13 cellular contexts compared by ENCODE assay signal in the genomic region with DNA sequence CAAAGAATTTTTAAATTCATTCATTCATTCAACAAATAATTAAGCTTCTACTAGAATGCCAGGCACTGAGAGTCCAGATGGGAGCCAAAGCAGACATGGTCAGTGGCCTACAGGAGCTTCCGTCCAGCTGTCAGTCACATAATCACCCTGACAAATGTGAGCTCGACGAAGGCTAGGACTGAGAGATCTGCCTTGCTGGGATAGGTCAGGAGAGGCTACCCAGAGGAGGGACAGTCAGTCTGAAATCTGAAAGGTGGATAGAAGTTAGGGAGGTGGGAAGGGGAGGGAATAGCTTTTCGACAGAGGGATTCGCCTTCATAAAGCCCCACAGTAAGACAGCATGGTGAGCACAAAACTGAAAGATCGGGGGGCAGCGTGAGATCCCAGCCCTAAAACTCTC. TPM values are rescaled to one million over a fixed set of nuclear protein-coding genes. Genes with fewer than 3 reads are reported as not detected.
DNase-seq lines count a peak whose midpoint lies in the region; ATAC-seq, FAIRE-seq and TF ChIP-seq lines count a peak whose summit lies in the region.
"Had no signal": no experiment of that assay in that cellular context is flagged by ENCODE, and none has a peak within 500 bp of the region (broad histone marks: within the 10 kb centered on the region; RNA-seq: fewer than 3 reads in every experiment).

No MANE protein-coding gene starts in this region.

- in situ Hi-C loops in K562 (cut with MboI): no loop called here

- BruUV-seq in HCT116 (replicated peaks; lab: Mats Ljungman, UMichigan) (no TSS peak), K562 (replicated peaks; lab: Mats Ljungman, UMichigan) (no TSS peak)

- 69% methylated on average over 7 of the region's 7 CpGs for WGBS in K562 (ENCODE audit: insufficient coverage, low coverage, missing lambda C conversion rate)
- WGBS in right lobe of liver (ENCODE audit: insufficient coverage, low coverage, low lambda C conversion rate, missing lambda C conversion rate): 55% methylated on average over 7 of the region's 7 CpGs

- POLR2A ChIA-PET in HCT116 (lab: Charles Lee) (interaction anchor here (0.6 kb wide), 1 partner anchor 764 kb away, joined by 3 read pairs; no protein-coding TSS in a partner anchor), K562 (lab: Yijun Ruan, JAX) (interaction anchor here (0.7 to 1.1 kb wide), 6 partner anchors 10 to 327 kb away, joined by 3 to 4 read pairs (median 3); no protein-coding TSS in a partner anchor)

- no peaks in the 10 kb centered on the region for H3K9me1 ChIP-seq in K562 (ENCODE audit: control insufficient read depth, insufficient read depth, low read length)

- no peak for TF ChIP-seq POLR2A in HCT116 (IDR thresholded peaks at IDR 0.05; ENCODE audit: borderline replicate concordance, extremely low read depth, insufficient read depth, insufficient read length)
- no peak for TF ChIP-seq POLR2A in K562 (conservative IDR thresholded peaks at IDR 0.05)
- no peak for TF ChIP-seq POLR2A in right lobe of liver (IDR thresholded peaks at IDR 0.05)

- H3K9me2 ChIP-seq in HCT116 (ENCODE audit: insufficient read depth): no peaks in the 10 kb centered on the region

- no peaks in the 10 kb centered on the region for H3K79me2 ChIP-seq in HCT116 (ENCODE audit: insufficient read depth, low read length)
- H3K79me2 ChIP-seq in K562 (ENCODE audit: control insufficient read depth, insufficient read depth, low read length): no peaks in the 10 kb centered on the region

- H3K27me3 ChIP-seq in HCT116 (ENCODE audit: insufficient read depth, low read length): no peaks in the 10 kb centered on the region
- H3K27me3 ChIP-seq in K562 (ENCODE audit: control insufficient read depth in 2 of 2, insufficient read depth in 2 of 2, low read length in 2 of 2): no peaks in the 10 kb centered on the region
- no peaks in the 10 kb centered on the region for H3K27me3 ChIP-seq in right lobe of liver
- no peaks in the 10 kb centered on the region for H3K27me3 ChIP-seq in stomach smooth muscle (ENCODE audit: control insufficient read depth in 1 of 2, insufficient read depth in 2 of 2, low read length in 2 of 2)

- ATAC-seq in HCT116 (no peak; the same call in 1 of the 2 replicates), K562 (no peak), right lobe of liver (peak in 1 of 4 donors; percentile 2), HG03139 (IDR thresholded peaks at IDR 0.05; ENCODE audit: unreplicated experiment) (no peak)
- ATAC-seq: natural killer cell had no signal

- 0 out of 2 replicates have a peak overlapping the region, but pooled peaks have one; percentile 51 for H3K4me2 ChIP-seq in HCT116 (ENCODE audit: low read length)
- no peak overlapping the region for H3K4me2 ChIP-seq in K562 (ENCODE audit: insufficient read depth, low read length)

- RAD21 ChIA-PET in HCT116 (lab: Charles Lee; ENCODE audit: low non-redundant PET in 1 of 2, low total read pairs in 2 of 2, uncharacterized antibody in 2 of 2, unreplicated experiment in 2 of 2): no interaction called here

- H3K4me3 ChIP-seq in HCT116 (replicated peaks in 1 of 2; ENCODE audit: low read depth in 1 of 2, low read length in 2 of 2): no peak overlapping the region
- no peak overlapping the region for H3K4me3 ChIP-seq in K562
- peak overlapping the region in 1 of 3 donors; percentile 20 for H3K4me3 ChIP-seq in right lobe of liver
- H3K4me3 ChIP-seq in stomach smooth muscle (ENCODE audit: low read length in 2 of 2): no peak overlapping the region

- H3K4me1 ChIP-seq in HCT116 (ENCODE audit: control insufficient read depth in 1 of 2, insufficient read depth in 2 of 2, low read length in 2 of 2): peaks cover 29 to 30% of the 10 kb centered on the region in 2 experiments
- H3K4me1 ChIP-seq in K562 (replicated peaks in 1 of 2; ENCODE audit: control insufficient read depth in 2 of 2, insufficient read depth in 2 of 2, low read length in 2 of 2): peaks cover 24 to 25% of the 10 kb centered on the region in 2 experiments
- H3K4me1 ChIP-seq in right lobe of liver: peaks cover 0 to 91% (median 56%) of the 10 kb centered on the region in 4 donors
- H3K4me1 ChIP-seq in stomach smooth muscle (ENCODE audit: control insufficient read depth, insufficient read depth, low read length): peaks cover 72% of the 10 kb centered on the region

- TF ChIP-seq RAD21 in HCT116 (IDR thresholded peaks at IDR 0.05; ENCODE audit: low read depth) (no peak), K562 (CRISPR knock-in tag; conservative IDR thresholded peaks at IDR 0.05 in 1 of 2, IDR thresholded peaks at IDR 0.05 in 1 of 2) (no peak)

- no peaks in the 10 kb centered on the region for H3K9me3 ChIP-seq in HCT116 (ENCODE audit: control insufficient read depth in 1 of 2, insufficient read depth in 1 of 2, low read depth in 1 of 2, low read length in 2 of 2)
- no peaks in the 10 kb centered on the region for H3K9me3 ChIP-seq in K562 (replicated peaks; ENCODE audit: control insufficient read depth, insufficient read depth, low read depth, low read length)
- H3K9me3 ChIP-seq in right lobe of liver: no peaks in the 10 kb centered on the region
- no peaks in the 10 kb centered on the region for H3K9me3 ChIP-seq in stomach smooth muscle (ENCODE audit: control insufficient read depth in 2 of 2, low read length in 2 of 2)

- no peaks in the 10 kb centered on the region for H4K20me1 ChIP-seq in HCT116 (ENCODE audit: insufficient read depth)
- H4K20me1 ChIP-seq in K562 (replicated peaks; ENCODE audit: control insufficient read depth, insufficient read depth, low read length): no peaks in the 10 kb centered on the region; the same call in 1 of the 2 replicates

- CTCF ChIA-PET in HCT116 (lab: Charles Lee) (no interaction called here), K562 (lab: Yijun Ruan, JAX; ENCODE audit: low intra/inter-chr PET ratio) (no interaction called here)

- DNase-seq in HCT116 (ENCODE audit: low read depth, low spot score) (no peak), K562 (ENCODE audit: extremely low read depth in 1 of 4, low spot score in 3 of 4) (no peak), right lobe of liver (no peak), epidermal melanocyte (ENCODE audit: insufficient read length, low spot score) (no peak), DMS53 (lab: John Stamatoyannopoulos, UW) (no peak)
- DNase-seq in stimulated activated naive CD4-positive, alpha-beta T cell (lab: John Stamatoyannopoulos, UW): no peak
- DNase-seq: activated CD4-positive, alpha-beta T cell treated with anti-CD3 and anti-CD28 coated beads, Interleukin-2, amount 50 U/mL, for 1 hour; activated naive CD4-positive, alpha-beta T cell treated with Interleukin-2 at 50 U/mL for 16 hours; effector CD8-positive, alpha-beta T cell; natural killer cell; stimulated activated CD4-positive, alpha-beta T cell treated with anti-CD3 and anti-CD28 coated beads, Interleukin-2, amount 100 ng/mL, for 24 hours had no signal

- TF ChIP-seq CTCF in HCT116 (IDR thresholded peaks at IDR 0.05 in 2 of 3, conservative IDR thresholded peaks at IDR 0.05 in 1 of 3; ENCODE audit: borderline replicate concordance in 1 of 3, insufficient read depth in 1 of 3, low read depth in 2 of 3, low read length in 2 of 3) (no peak), K562 (IDR thresholded peaks at IDR 0.05 in 2 of 3, conservative IDR thresholded peaks at IDR 0.05 in 1 of 3; ENCODE audit: insufficient read depth in 2 of 3, low read depth in 1 of 3, low read length in 3 of 3) (no peak), right lobe of liver (IDR thresholded peaks at IDR 0.05) (no peak)

- H3K36me3 ChIP-seq in HCT116 (ENCODE audit: control insufficient read depth in 1 of 2, insufficient read depth in 2 of 2, low read length in 2 of 2) (no peaks in the 10 kb centered on the region), K562 (ENCODE audit: control insufficient read depth, insufficient read depth, low read length) (no peaks in the 10 kb centered on the region), right lobe of liver (peaks cover 0 to 11% (median 0%) of the 10 kb centered on the region in 4 donors), stomach smooth muscle (ENCODE audit: control insufficient read depth in 2 of 2, insufficient read depth in 2 of 2, low read length in 2 of 2) (peaks cover 0 to 3% of the 10 kb centered on the region in 2 donors)

- H2AFZ ChIP-seq in HCT116 (ENCODE audit: low read depth, low read length, poor library complexity, severe bottlenecking): no peak overlapping the region
- peak overlapping the region; percentile 65; the same call in 1 of the 2 replicates for H2AFZ ChIP-seq in K562 (ENCODE audit: low read depth, low read length)

- no peak for FAIRE-seq in K562 (lab: Jason Lieb, UNC)

- intact Hi-C loops in HCT116 (cut with micrococcal nuclease) (no loop called here), K562 (cut with micrococcal nuclease) (no loop called here), right lobe of liver (cut with DNase I) (no loop called here)

- no peak overlapping the region for H3K9ac ChIP-seq in HCT116 (ENCODE audit: low read length)
- peak overlapping the region in 1 of 2 experiments; percentile 31; a peak in 1 of 4 replicates for H3K9ac ChIP-seq in K562 (ENCODE audit: insufficient read depth in 1 of 2, low read depth in 2 of 2, low read length in 2 of 2)
- peak overlapping the region in 1 of 2 donors; percentile 0 for H3K9ac ChIP-seq in stomach smooth muscle (ENCODE audit: low read length in 2 of 2)

- H3K27ac ChIP-seq in HCT116 (ENCODE audit: low read depth, low read length) (peak overlapping the region; percentile 65), K562 (ENCODE audit: extremely low read depth, low read depth, low read length) (no peak overlapping the region), right lobe of liver (peak overlapping the region; percentile 80 to 90 (median 89)), stomach smooth muscle (ENCODE audit: low read length) (peak overlapping the region; percentile 94)

- no peak for TF ChIP-seq EP300 in K562 (IDR thresholded peaks at IDR 0.05; ENCODE audit: low read length)

RNA-seq across cellular contexts. Expression of gene EPHX1, which starts 8.3 kb away (rescaled TPM):
- total RNA-seq in HCT116 (2021; ENCODE audit: unreplicated experiment) (44.6 TPM), K562 (2014; rRNA removed) (8.0 and 11.6 TPM in 2 replicates), K562 (2014; rRNA removed; fragmentation: Illumina TruSeq; extraction: Trizol) (4.7 and 5.1 TPM in 2 replicates), K562 (2015; rRNA removed; fragmentation: Illumina TruSeq; extraction: Trizol) (6.7 and 7.6 TPM in 2 replicates), K562 (2021) (18.5 and 21.1 TPM in 2 replicates), right lobe of liver (1,000 to 10,000 TPM in 3 of 6 experiments, 100 to 1,000 TPM in 3; 331 to 4,402 (median 1,032) TPM)
- 58.8 and 64.6 TPM in 2 replicates for polyA plus RNA-seq in HCT116 (2012)
- total RNA-seq in K562 (2011; cell fraction: chromatin; rRNA removed; ENCODE audit: low replicate concordance): 16.4 and 37.6 TPM in 2 replicates
- 26.8 and 35.4 TPM in 2 replicates for total RNA-seq in K562 (2011; cell fraction: nucleolus; rRNA removed)
- total RNA-seq in K562 (2011; cell fraction: nucleoplasm; rRNA removed): 21.5 and 25.0 TPM in 2 replicates
- polyA plus RNA-seq in K562 (2011; rRNA removed) (4.0 and 11.2 TPM in 2 replicates), K562 (2014; fragmentation: Illumina TruSeq; extraction: Trizol) (21.9 and 27.0 TPM in 2 replicates), K562 (2014; fragmentation: Nextera tagmentation; extraction: Ambion mirVana) (under 1 TPM; 0.21 to 0.48 TPM), K562 (2014; rRNA removed) (7.5 and 8.8 TPM in 2 replicates)
- polyA plus RNA-seq in K562 (2011; cell fraction: cytosol; rRNA removed): 4.7 and 5.2 TPM in 2 replicates
- 6.3 and 7.3 TPM in 2 replicates for polyA plus RNA-seq in K562 (2011; cell fraction: nucleus; rRNA removed)
- polyA plus RNA-seq in K562 (2012): 26.2 and 32.9 TPM in 2 replicates
- 3.6 and 4.8 TPM in 2 replicates for polyA minus RNA-seq in K562 (2011; rRNA and poly(A)+ RNA removed)
- 6.6 and 10.0 TPM in 2 replicates for polyA minus RNA-seq in K562 (2011; cell fraction: cytosol; rRNA and poly(A)+ RNA removed)
- polyA minus RNA-seq in K562 (2011; cell fraction: nucleus; rRNA and poly(A)+ RNA removed): 5.0 and 6.2 TPM in 2 replicates

RNA-seq across cellular contexts. Expression of gene SRP9, which starts 40.6 kb away (rescaled TPM):
- total RNA-seq in HCT116 (2021; ENCODE audit: unreplicated experiment) (220 TPM), K562 (2014; rRNA removed) (272 and 273 TPM in 2 replicates), K562 (2014; rRNA removed; fragmentation: Illumina TruSeq; extraction: Trizol) (690 and 726 TPM in 2 replicates), K562 (2015; rRNA removed; fragmentation: Illumina TruSeq; extraction: Trizol) (537 and 597 TPM in 2 replicates), K562 (2021) (434 and 437 TPM in 2 replicates), right lobe of liver (100 to 1,000 TPM; 132 to 150 (median 141) TPM)
- polyA plus RNA-seq in HCT116 (2012): 136 and 141 TPM in 2 replicates
- 83.3 and 146 TPM in 2 replicates for total RNA-seq in K562 (2011; cell fraction: chromatin; rRNA removed; ENCODE audit: low replicate concordance)
- total RNA-seq in K562 (2011; cell fraction: nucleolus; rRNA removed): 43.4 and 63.3 TPM in 2 replicates
- total RNA-seq in K562 (2011; cell fraction: nucleoplasm; rRNA removed): 146 and 277 TPM in 2 replicates
- polyA plus RNA-seq in K562 (2011; rRNA removed) (836 and 1,016 TPM in 2 replicates), K562 (2014; fragmentation: Illumina TruSeq; extraction: Trizol) (557 and 668 TPM in 2 replicates), K562 (2014; fragmentation: Nextera tagmentation; extraction: Ambion mirVana) (1,000 to 10,000 TPM; 1,645 to 1,892 TPM), K562 (2014; rRNA removed) (502 and 509 TPM in 2 replicates)
- 227 and 688 TPM in 2 replicates for polyA plus RNA-seq in K562 (2011; cell fraction: cytosol; rRNA removed)
- 227 and 377 TPM in 2 replicates for polyA plus RNA-seq in K562 (2011; cell fraction: nucleus; rRNA removed)
- 392 and 460 TPM in 2 replicates for polyA plus RNA-seq in K562 (2012)
- polyA minus RNA-seq in K562 (2011; rRNA and poly(A)+ RNA removed): 359 and 411 TPM in 2 replicates
- 148 and 171 TPM in 2 replicates for polyA minus RNA-seq in K562 (2011; cell fraction: cytosol; rRNA and poly(A)+ RNA removed)
- polyA minus RNA-seq in K562 (2011; cell fraction: nucleus; rRNA and poly(A)+ RNA removed): 33.3 and 80.0 TPM in 2 replicates
